23 cellular contexts compared by ENCODE assay signal in the genomic region with DNA sequence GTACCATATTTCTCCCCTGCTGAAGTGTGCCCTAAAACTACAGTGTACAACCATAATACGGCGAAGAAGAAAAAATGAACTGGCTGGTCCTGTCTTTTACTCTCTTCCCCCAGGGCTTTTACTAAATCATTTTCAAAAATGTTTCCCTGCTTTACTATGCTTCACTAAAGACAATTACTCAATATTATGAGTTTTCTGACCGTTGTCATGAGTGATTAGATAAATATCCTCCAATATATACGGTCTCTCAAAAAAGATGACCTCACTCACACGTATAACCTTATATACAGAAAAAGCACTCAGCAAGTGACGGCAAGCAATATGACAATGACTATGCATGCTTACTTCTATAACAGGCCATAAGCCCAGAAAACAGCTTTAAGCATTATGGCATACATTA.
"Had no signal": no experiment of that assay in that cellular context is flagged by ENCODE, and none has a peak within 500 bp of the region (broad histone marks: within the 10 kb centered on the region; RNA-seq: fewer than 3 reads in every experiment).

No MANE protein-coding gene starts in this region.

- H3K27ac ChIP-seq: body of pancreas, coronary artery, gastrocnemius medialis, left ventricle myocardium inferior, parathyroid adenoma, spleen, thoracic aorta had no signal

- H3K27me3 ChIP-seq: body of pancreas, gastrocnemius medialis, spleen had no signal

- ATAC-seq: activated T-cell treated with anti-CD3 and anti-CD28 coated beads, Interleukin-2, amount 50 U/mL, for 72 hours; body of pancreas; gastrocnemius medialis; naive thymus-derived CD4-positive, alpha-beta T cell; sciatic nerve; stimulated activated memory B cell treated with anti-CD40 and anti-IgM and Interleukin-4, amounts not matched to agents 10 μg/mL and 1 μg/mL and 100 μg/mL, for 72 hours had no signal

- H3K9me3 ChIP-seq: body of pancreas, gastrocnemius medialis, left ventricle myocardium inferior, spleen, thoracic aorta had no signal

- H3K4me1 ChIP-seq: parathyroid adenoma had no signal

- H3K27ac Mint-ChIP-seq: activated CD4-positive, alpha-beta T cell treated with anti-CD3 and anti-CD28 coated beads, Interleukin-2, amount 10 ng/mL, durations not matched to agents 7 days and 5 days; activated T-cell treated with anti-CD3 and anti-CD28 coated beads, Interleukin-2, amount 50 U/mL, for 72 hours; immature natural killer cell had no signal

- H3K36me3 Mint-ChIP-seq: immature natural killer cell had no signal

- DNase-seq: activated CD4-positive, alpha-beta T cell treated with anti-CD3 and anti-CD28 coated beads, Interleukin-2, amount 10 ng/mL, durations not matched to agents 7 days and 5 days; activated CD4-positive, CD25-positive, alpha-beta regulatory T cell; activated CD8-positive, alpha-beta memory T cell treated with anti-CD3 and anti-CD28 coated beads for 24 hours; activated CD8-positive, alpha-beta memory T cell treated with anti-CD3 and anti-CD28 coated beads, Interleukin-2, amount 50 U/mL, for 48 hours; activated gamma-delta T cell; activated naive CD8-positive, alpha-beta T cell treated with anti-CD3 and anti-CD28 coated beads for 36 hours; activated T-cell treated with anti-CD3 and anti-CD28 coated beads, Interleukin-2, amount 50 U/mL, for 72 hours; body of pancreas; caudate nucleus; erythroblast; gastrocnemius medialis; head of caudate nucleus; immature natural killer cell; kidney glomerular epithelial cell; left ventricle myocardium inferior; naive thymus-derived CD4-positive, alpha-beta T cell; spleen; stimulated activated CD4-positive, alpha-beta T cell treated with anti-CD3 and anti-CD28 coated beads, Interleukin-4, amount 100 ng/mL, for 4 hours had no signal

- H3K9me3 Mint-ChIP-seq: activated CD4-positive, alpha-beta T cell treated with anti-CD3 and anti-CD28 coated beads, Interleukin-2, amount 10 ng/mL, durations not matched to agents 7 days and 5 days; activated T-cell treated with anti-CD3 and anti-CD28 coated beads, Interleukin-2, amount 50 U/mL, for 72 hours; immature natural killer cell; stimulated activated memory B cell treated with anti-CD40 and anti-IgM and Interleukin-4, amounts not matched to agents 10 μg/mL and 1 μg/mL and 100 μg/mL, for 72 hours had no signal

- H3K4me3 Mint-ChIP-seq: activated CD4-positive, alpha-beta T cell treated with anti-CD3 and anti-CD28 coated beads, Interleukin-2, amount 10 ng/mL, durations not matched to agents 7 days and 5 days; activated naive CD8-positive, alpha-beta T cell treated with anti-CD3 and anti-CD28 coated beads for 36 hours; activated T-cell treated with anti-CD3 and anti-CD28 coated beads, Interleukin-2, amount 50 U/mL, for 72 hours; immature natural killer cell; stimulated activated memory B cell treated with anti-CD40 and anti-IgM and Interleukin-4, amounts not matched to agents 10 μg/mL and 1 μg/mL and 100 μg/mL, for 72 hours had no signal

- H3K4me3 ChIP-seq: body of pancreas, coronary artery, gastrocnemius medialis, left ventricle myocardium inferior, spleen, thoracic aorta had no signal

- H3K36me3 ChIP-seq: gastrocnemius medialis, spleen, thoracic aorta had no signal

- H3K27me3 Mint-ChIP-seq: activated CD4-positive, alpha-beta T cell treated with anti-CD3 and anti-CD28 coated beads, Interleukin-2, amount 10 ng/mL, durations not matched to agents 7 days and 5 days; activated naive CD8-positive, alpha-beta T cell treated with anti-CD3 and anti-CD28 coated beads for 36 hours; naive thymus-derived CD4-positive, alpha-beta T cell; stimulated activated memory B cell treated with anti-CD40 and anti-IgM and Interleukin-4, amounts not matched to agents 10 μg/mL and 1 μg/mL and 100 μg/mL, for 72 hours had no signal
